ENCODE assay signal across 11 cellular contexts in genomic region chr3:170470063-170471006, GRCh38. TPM values are rescaled to one million over a fixed set of nuclear protein-coding genes. Genes with fewer than 3 reads are reported as not detected.
DNase-seq lines count a peak whose midpoint lies in the region; ATAC-seq, FAIRE-seq and TF ChIP-seq lines count a peak whose summit lies in the region.
"Had no signal": no experiment of that assay in that cellular context is flagged by ENCODE, and none has a peak within 500 bp of the region (broad histone marks: within the 10 kb centered on the region; RNA-seq: fewer than 3 reads in every experiment).

No MANE protein-coding gene starts in this region.

- H3K4me2 ChIP-seq in neural progenitor cell: peak overlapping the region; percentile 57

- peaks cover 28% of the 10 kb centered on the region for H3K4me1 ChIP-seq in neural progenitor cell
- H3K4me1 ChIP-seq: heart left ventricle had no signal

- TF ChIP-seq CTCF in cardiac fibroblast (IDR thresholded peaks at IDR 0.05; ENCODE audit: low read depth, low read length) (no peak), neural progenitor cell (IDR thresholded peaks at IDR 0.05) (no peak)

- H3K4me1 Mint-ChIP-seq in neural progenitor cell: peaks cover 38% of the 10 kb centered on the region

- no peaks in the 10 kb centered on the region for H3K9me3 ChIP-seq in neural progenitor cell (ENCODE audit: low read depth)
- H3K9me3 ChIP-seq: heart left ventricle had no signal

- peak overlapping the region; percentile 95 for H2AFZ ChIP-seq in neural progenitor cell (replicated peaks)

- no peaks in the 10 kb centered on the region for H3K27me3 ChIP-seq in neural progenitor cell
- H3K27me3 ChIP-seq: heart left ventricle had no signal

- peaks cover 5% of the 10 kb centered on the region for H3F3A ChIP-seq in neural progenitor cell (ENCODE audit: low read depth)

- FAIRE-seq in HTR-8/SVneo (lab: Jason Lieb, UNC): no peak

- no peaks in the 10 kb centered on the region for H3K9me3 Mint-ChIP-seq in neural progenitor cell

- no peak overlapping the region for H3K4me3 ChIP-seq in cardiac fibroblast (replicated peaks in 1 of 2; ENCODE audit: low read depth in 2 of 2, low read length in 2 of 2)
- H3K4me3 ChIP-seq in neural progenitor cell: no peak overlapping the region
- H3K4me3 ChIP-seq: heart left ventricle had no signal

- H3K79me2 ChIP-seq in neural progenitor cell (ENCODE audit: low read depth): no peaks in the 10 kb centered on the region

- no peaks in the 10 kb centered on the region for H4K20me1 ChIP-seq in neural progenitor cell (ENCODE audit: low read depth)

- H3K4me3 Mint-ChIP-seq in neural progenitor cell: no peak overlapping the region

- no peak for ATAC-seq in left lobe of liver

- peak overlapping the region; percentile 67 for H3K27ac Mint-ChIP-seq in neural progenitor cell

- no peak overlapping the region for H3K9ac ChIP-seq in neural progenitor cell

- H3K36me3 ChIP-seq in neural progenitor cell: no peaks in the 10 kb centered on the region
- H3K36me3 ChIP-seq: heart left ventricle had no signal

- H3K36me3 Mint-ChIP-seq in neural progenitor cell: no peaks in the 10 kb centered on the region

- H3K27me3 Mint-ChIP-seq in neural progenitor cell (ENCODE audit: insufficient read depth, low read depth): no peaks in the 10 kb centered on the region

- DNase-seq in DMS153 (lab: John Stamatoyannopoulos, UW) (peak; percentile 52), NCI-H1694 treated with DMSO at 0.1 percent for 48 hours (lab: John Stamatoyannopoulos, UW) (peak; percentile 91), cardiac fibroblast (ENCODE audit: low read depth in 2 of 2) (peak; percentile 21 to 22), neural progenitor cell (ENCODE audit: low spot score) (no peak), HTR-8/SVneo (ENCODE audit: insufficient read length, low spot score) (no peak), left lobe of liver (ENCODE audit: low spot score) (no peak), AML-193 (lab: John Stamatoyannopoulos, UW) (no peak), T1000 (lab: John Stamatoyannopoulos, UW) (no peak)
- DNase-seq: heart left ventricle, NCI-H1048 had no signal

- H3K27ac ChIP-seq in neural progenitor cell: peak overlapping the region; percentile 29
- H3K27ac ChIP-seq: heart left ventricle had no signal

RNA-seq across cellular contexts. Expression of gene CLDN11, which starts 51.7 kb away (rescaled TPM):
- total RNA-seq in neural progenitor cell (ENCODE audit: low replicate concordance) (1.6 and 2.0 TPM in 2 replicates), left lobe of liver (1.5 TPM)
- total RNA-seq: T-helper 2 cell treated with Interferon-gamma antibody and Interleukin-4, amounts not matched to agents 100 ng/mL and 5 ng/mL, for 36 hours had no signal

Comparison
In these comparisons a context has a peak if more than half of its experiments do, and no peak if none do; other contexts are left out.
1. DNase-seq: peak in DMS153 (single experiment), NCI-H1694 treated with DMSO at 0.1 percent for 48 hours (single experiment) and cardiac fibroblast (2 of 2); none in neural progenitor cell (single experiment), HTR-8/SVneo (single experiment), left lobe of liver (single experiment), AML-193 (0 of 2) and T1000 (single experiment).